8 cellular contexts compared by ENCODE assay signal in the genomic region with DNA sequence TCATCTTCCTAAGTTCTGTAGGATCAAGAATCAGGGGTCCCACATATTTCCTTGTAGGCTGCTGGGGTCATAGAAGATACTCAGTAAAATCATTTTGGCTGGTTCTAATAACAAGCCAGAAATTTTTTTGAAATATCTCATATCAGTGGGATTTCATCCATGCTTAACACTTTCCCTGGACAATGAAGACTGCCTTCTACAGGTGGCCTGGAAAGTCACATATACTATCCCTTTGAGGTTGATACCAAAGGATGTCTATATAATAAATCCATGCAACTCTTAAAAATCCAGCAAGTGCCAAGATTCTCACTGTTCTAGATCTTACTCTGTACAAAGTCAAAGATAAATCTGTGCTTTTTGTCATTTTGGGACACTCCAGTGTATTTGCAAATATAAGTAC.
"Had no signal": no experiment of that assay in that cellular context is flagged by ENCODE, and none has a peak within 500 bp of the region (broad histone marks: within the 10 kb centered on the region; RNA-seq: fewer than 3 reads in every experiment).

No MANE protein-coding gene starts in this region.

- H3K9me3 ChIP-seq: HAP-1 had no signal

- H3K36me3 ChIP-seq: HAP-1 had no signal

- H3K4me1 ChIP-seq: HAP-1 had no signal

- DNase-seq: GM23248, GOT3, H7, KBM-7 had no signal

- ATAC-seq: HCT116, HepG2 had no signal

- H3K4me3 ChIP-seq: GM23248, HAP-1 had no signal

- H3K27ac ChIP-seq: GM23248, HL-60 had no signal
